ENCODE assay signal across 19 cellular contexts in genomic region chr12:6020930-6021329, GRCh38.
DNase-seq lines count a peak whose midpoint lies in the region; ATAC-seq lines count a peak whose summit lies in the region.
"Had no signal": no experiment of that assay in that cellular context is flagged by ENCODE, and none has a peak within 500 bp of the region (broad histone marks: within the 10 kb centered on the region; RNA-seq: fewer than 3 reads in every experiment).

No MANE protein-coding gene starts in this region.

- no peaks in the 10 kb centered on the region for H3K27me3 ChIP-seq in BLaER1 treated with 17β-estradiol and CSF1 and Interleukin-3, amounts not matched to agents 10 nM and 100 nM
- H3K27me3 ChIP-seq: cardiac muscle cell, hepatocyte, vagina had no signal

- DNase-seq in NCI-H1417 treated with DMSO at 0.1 percent for 48 hours (lab: John Stamatoyannopoulos, UW) (peak; percentile 39), SHP77 treated with DMSO at 0.1 percent for 48 hours (lab: John Stamatoyannopoulos, UW) (peak; percentile 0), left colon (no peak), NCI-H187 treated with DMSO at 0.1 percent for 48 hours (lab: John Stamatoyannopoulos, UW) (no peak), NCI-H187 (lab: John Stamatoyannopoulos, UW) (no peak), retina (no peak)
- DNase-seq: activated naive CD8-positive, alpha-beta T cell treated with anti-CD3 and anti-CD28 coated beads, Interleukin-2, amount 50 U/mL, for 24 hours; CD8-positive, alpha-beta T cell; effector CD4-positive, alpha-beta T cell; HCEC 1CT; Karpas-422; NCI-H2029; stimulated activated CD4-positive, alpha-beta T cell treated with anti-CD3 and anti-CD28 coated beads, Interleukin-2, amount 100 ng/mL, for 48 hours had no signal

- ATAC-seq in left colon, result peak; percentile 66
- ATAC-seq in HG03159 (IDR thresholded peaks at IDR 0.05; ENCODE audit: unreplicated experiment), result no peak
- ATAC-seq: activated naive CD8-positive, alpha-beta T cell treated with anti-CD3 and anti-CD28 coated beads, Interleukin-2, amount 50 U/mL, for 24 hours; CD8-positive, alpha-beta T cell had no signal

- no peak overlapping the region for H3K4me3 ChIP-seq in BLaER1 treated with 17β-estradiol and CSF1 and Interleukin-3, amounts not matched to agents 10 nM and 100 nM
- H3K4me3 ChIP-seq: cardiac muscle cell, hepatocyte, vagina had no signal

- H4K20me1 ChIP-seq in BLaER1 treated with 17β-estradiol and CSF1 and Interleukin-3, amounts not matched to agents 10 nM and 100 nM, result no peaks in the 10 kb centered on the region

- peaks cover 0 to 20% (median 18%) of the 10 kb centered on the region in 10 experiments; a peak in 15 of 20 replicates for H3K4me1 ChIP-seq in BLaER1 treated with 17β-estradiol and CSF1 and Interleukin-3, amounts not matched to agents 10 nM and 100 nM
- H3K4me1 ChIP-seq: vagina had no signal

- no peaks in the 10 kb centered on the region for H3K36me3 ChIP-seq in BLaER1 treated with 17β-estradiol and CSF1 and Interleukin-3, amounts not matched to agents 10 nM and 100 nM
- H3K36me3 ChIP-seq: cardiac muscle cell, vagina had no signal

- H3K9me3 ChIP-seq in BLaER1 treated with 17β-estradiol and CSF1 and Interleukin-3, amounts not matched to agents 10 nM and 100 nM (replicated peaks in 1 of 11), result no peaks in the 10 kb centered on the region
- H3K9me3 ChIP-seq: vagina had no signal

- H3K27ac ChIP-seq in BLaER1 treated with 17β-estradiol and CSF1 and Interleukin-3, amounts not matched to agents 10 nM and 100 nM, result no peak overlapping the region
- H3K27ac ChIP-seq: cardiac muscle cell, hepatocyte, RWPE1, vagina had no signal

- H3K4me2 ChIP-seq in BLaER1 treated with 17β-estradiol and CSF1 and Interleukin-3, amounts not matched to agents 10 nM and 100 nM, result peak overlapping the region in 9 of 11 experiments; percentile 35 to 87 (median 77); a peak in 18 of 22 replicates
- H3K4me2 ChIP-seq: hepatocyte had no signal

- intact Hi-C loops in left colon (cut with DNase I, micrococcal nuclease), result no loop called here

- H3K9ac ChIP-seq in BLaER1 treated with 17β-estradiol and CSF1 and Interleukin-3, amounts not matched to agents 10 nM and 100 nM, result no peak overlapping the region

Comparison
In these comparisons a context has a peak if more than half of its experiments do, and no peak if none do; other contexts are left out.
1. DNase-seq: peak in NCI-H1417 treated with DMSO at 0.1 percent for 48 hours (single experiment) and SHP77 treated with DMSO at 0.1 percent for 48 hours (single experiment); none in left colon (0 of 2), NCI-H187 treated with DMSO at 0.1 percent for 48 hours (single experiment), NCI-H187 (0 of 2) and retina (single experiment).